ENCODE assay signal across 21 cellular contexts in the genomic region with DNA sequence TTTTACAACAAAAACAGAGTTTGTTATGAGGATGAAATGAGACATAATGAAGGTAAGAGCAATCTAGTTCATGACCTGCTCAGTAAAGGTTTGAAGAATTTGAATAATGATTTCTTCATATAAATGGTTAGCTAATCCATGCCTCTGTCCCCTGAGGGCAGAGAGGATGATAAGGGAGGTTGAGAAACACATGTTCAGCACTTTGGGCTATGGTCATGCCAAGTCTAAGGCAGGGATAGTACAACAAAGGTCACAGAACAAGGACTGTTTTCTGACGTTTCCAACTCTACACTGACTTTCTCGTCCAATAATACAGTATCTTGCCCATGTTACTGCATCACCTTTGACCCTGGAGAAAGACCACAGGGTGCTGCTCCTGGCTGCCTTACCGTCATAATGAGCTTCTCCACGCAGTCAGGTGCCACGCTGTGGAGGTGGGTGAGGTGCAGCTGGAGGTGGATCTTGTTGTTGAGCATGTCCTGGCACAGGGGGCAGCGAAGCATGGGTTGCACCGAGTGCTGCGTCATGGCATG.
"Had no signal": no experiment of that assay in that cellular context is flagged by ENCODE, and none has a peak within 500 bp of the region (broad histone marks: within the 10 kb centered on the region; RNA-seq: fewer than 3 reads in every experiment).

No MANE protein-coding gene starts in this region.

- H3K27me3 ChIP-seq: colonic mucosa, heart right ventricle, left lung, neutrophil, suprapubic skin, thyroid gland, upper lobe of right lung, vagina had no signal

- H3K27ac ChIP-seq: colonic mucosa, left lung, neutrophil, psoas muscle, suprapubic skin, thyroid gland, upper lobe of right lung, vagina had no signal

- H3K36me3 ChIP-seq: colonic mucosa, neutrophil had no signal

- H3K9me3 ChIP-seq: colonic mucosa, heart right ventricle, left lung, neutrophil, psoas muscle, suprapubic skin, thyroid gland, upper lobe of right lung, vagina had no signal

- H3K4me1 ChIP-seq: colonic mucosa, left lung, psoas muscle, suprapubic skin, upper lobe of right lung, vagina had no signal

- H3K4me3 ChIP-seq: colonic mucosa, heart right ventricle, left lung, psoas muscle, smooth muscle cell, suprapubic skin, thyroid gland, upper lobe of right lung, vagina had no signal

- ATAC-seq: left lung; naive thymus-derived CD4-positive, alpha-beta T cell; psoas muscle; stimulated activated effector memory CD8-positive, alpha-beta T cell treated with anti-CD3 and anti-CD28 coated beads, Interleukin-12 subunit alpha, Interleukin-12 subunit beta, amount 100 ng/mL, for 72 hours; stimulated activated naive CD8-positive, alpha-beta T cell treated with anti-CD3 and anti-CD28 coated beads, Interleukin-15, Interleukin-2, amounts not matched to agents 100 U/mL and 50 U/mL, for 24 hours; upper lobe of right lung had no signal

- DNase-seq: colonic mucosa; dermis blood vessel endothelial cell; endodermal cell; hypothalamus; islet precursor cell; left lung; mesendoderm; naive thymus-derived CD4-positive, alpha-beta T cell; nephron progenitor cell; psoas muscle; stimulated activated CD4-positive, alpha-beta T cell treated with anti-CD3 and anti-CD28 coated beads, Interleukin-4, amount 100 ng/mL, for 1 hour; stimulated activated CD8-positive, alpha-beta memory T cell treated with anti-CD3 and anti-CD28 coated beads, Interleukin-4, amount 100 ng/mL, for 48 hours; stimulated activated naive CD8-positive, alpha-beta T cell treated with anti-CD3 and anti-CD28 coated beads, Interleukin-15, Interleukin-2, amounts not matched to agents 100 U/mL and 50 U/mL, for 24 hours; thyroid gland; upper lobe of right lung had no signal
